ENCODE assay signal across 27 cellular contexts in genomic region chr3:143604402-143604801, GRCh38.
DNase-seq lines count a peak whose midpoint lies in the region; ATAC-seq, FAIRE-seq and TF ChIP-seq lines count a peak whose summit lies in the region.
"Had no signal": no experiment of that assay in that cellular context is flagged by ENCODE, and none has a peak within 500 bp of the region (broad histone marks: within the 10 kb centered on the region; RNA-seq: fewer than 3 reads in every experiment).

No MANE protein-coding gene starts in this region.

- no peaks in the 10 kb centered on the region for H3K4me1 Mint-ChIP-seq in activated T-helper 17 cell treated with anti-CD3 and anti-CD28 coated beads, Interleukin-2, amount 50 U/mL, for 72 hours
- H3K4me1 Mint-ChIP-seq: stimulated activated effector memory CD8-positive, alpha-beta T cell treated with anti-CD3 and anti-CD28 coated beads, Interleukin-12 subunit alpha, Interleukin-12 subunit beta, amount 100 ng/mL, for 72 hours had no signal

- TF ChIP-seq POLR2A in GM12892 (IDR thresholded peaks at IDR 0.05; ENCODE audit: low read depth, low read length) (no peak), K562 (conservative IDR thresholded peaks at IDR 0.05) (no peak)

- H2AFZ ChIP-seq in K562 (ENCODE audit: low read depth, low read length): peak overlapping the region; percentile 12; the same call in 1 of the 2 replicates
- H2AFZ ChIP-seq: GM23248 had no signal

- no peak overlapping the region for H3K4me2 ChIP-seq in K562 (ENCODE audit: insufficient read depth, low read length)

- peak; percentile 66 for FAIRE-seq in GM12892 (lab: Jason Lieb, UNC)
- no peak for FAIRE-seq in K562 (lab: Jason Lieb, UNC)
- FAIRE-seq: D721Med had no signal

- POLR2A ChIA-PET in K562 (lab: Yijun Ruan, JAX): no interaction called here

- no peaks in the 10 kb centered on the region for H3K36me3 Mint-ChIP-seq in activated T-helper 17 cell treated with anti-CD3 and anti-CD28 coated beads, Interleukin-2, amount 50 U/mL, for 72 hours (ENCODE audit: low read depth)
- H3K36me3 Mint-ChIP-seq: stimulated activated effector memory CD8-positive, alpha-beta T cell treated with anti-CD3 and anti-CD28 coated beads, Interleukin-12 subunit alpha, Interleukin-12 subunit beta, amount 100 ng/mL, for 72 hours; WTC11 had no signal

- H4K20me1 ChIP-seq in K562 (replicated peaks; ENCODE audit: control insufficient read depth, insufficient read depth, low read length): no peaks in the 10 kb centered on the region

- no TSS peak for BruUV-seq in K562 (replicated peaks; lab: Mats Ljungman, UMichigan)

- no peaks in the 10 kb centered on the region for H3K9me3 ChIP-seq in K562 (replicated peaks; ENCODE audit: control insufficient read depth, insufficient read depth, low read depth, low read length)
- H3K9me3 ChIP-seq: gastroesophageal sphincter, neutrophil, psoas muscle, suprapubic skin, uterus had no signal

- DNase-seq in GM12892 (ENCODE audit: insufficient read length) (no peak), K562 (ENCODE audit: extremely low read depth in 1 of 4, low spot score in 3 of 4) (no peak), NCI-H2227 treated with DMSO at 0.1 percent for 48 hours (lab: John Stamatoyannopoulos, UW) (no peak)
- DNase-seq: activated CD4-positive, alpha-beta memory T cell treated with anti-CD3 and anti-CD28 coated beads for 36 hours; activated gamma-delta T cell; cortex of kidney; GM23248; islet precursor cell; NCI-H1105; NCI-H2029; NCI-H345; NCI-H82; psoas muscle; T1000; uterus had no signal

- H3K4me3 Mint-ChIP-seq in activated T-helper 17 cell treated with anti-CD3 and anti-CD28 coated beads, Interleukin-2, amount 50 U/mL, for 72 hours: no peak overlapping the region
- H3K4me3 Mint-ChIP-seq: activated CD4-positive, alpha-beta memory T cell treated with anti-CD3 and anti-CD28 coated beads for 36 hours; stimulated activated effector memory CD8-positive, alpha-beta T cell treated with anti-CD3 and anti-CD28 coated beads, Interleukin-12 subunit alpha, Interleukin-12 subunit beta, amount 100 ng/mL, for 72 hours; WTC11 had no signal

- CTCF ChIA-PET in K562 (lab: Yijun Ruan, JAX; ENCODE audit: low intra/inter-chr PET ratio): no interaction called here

- TF ChIP-seq RAD21 in K562 (CRISPR knock-in tag; conservative IDR thresholded peaks at IDR 0.05 in 1 of 2, IDR thresholded peaks at IDR 0.05 in 1 of 2): no peak

- TF ChIP-seq EP300 in K562 (IDR thresholded peaks at IDR 0.05; ENCODE audit: low read length): no peak

- intact Hi-C loops in K562 (cut with micrococcal nuclease): no loop called here

- WGBS in K562 (ENCODE audit: insufficient coverage, low coverage, missing lambda C conversion rate): 0% methylated on average over 1 of the region's 1 CpG

- TF ChIP-seq CTCF in K562 (IDR thresholded peaks at IDR 0.05 in 2 of 3, conservative IDR thresholded peaks at IDR 0.05 in 1 of 3; ENCODE audit: insufficient read depth in 2 of 3, low read depth in 1 of 3, low read length in 3 of 3): no peak

- no peaks in the 10 kb centered on the region for H3K36me3 ChIP-seq in K562 (ENCODE audit: control insufficient read depth, insufficient read depth, low read length)
- H3K36me3 ChIP-seq: gastroesophageal sphincter, neutrophil, suprapubic skin, uterus had no signal

- H3K9me3 Mint-ChIP-seq in activated T-helper 17 cell treated with anti-CD3 and anti-CD28 coated beads, Interleukin-2, amount 50 U/mL, for 72 hours: peaks cover 3% of the 10 kb centered on the region
- H3K9me3 Mint-ChIP-seq: activated CD4-positive, alpha-beta memory T cell treated with anti-CD3 and anti-CD28 coated beads for 36 hours; stimulated activated effector memory CD8-positive, alpha-beta T cell treated with anti-CD3 and anti-CD28 coated beads, Interleukin-12 subunit alpha, Interleukin-12 subunit beta, amount 100 ng/mL, for 72 hours had no signal

- no peaks in the 10 kb centered on the region for H3K9me1 ChIP-seq in K562 (ENCODE audit: control insufficient read depth, insufficient read depth, low read length)

- no peak overlapping the region for H3K27ac Mint-ChIP-seq in activated T-helper 17 cell treated with anti-CD3 and anti-CD28 coated beads, Interleukin-2, amount 50 U/mL, for 72 hours
- H3K27ac Mint-ChIP-seq: activated CD4-positive, alpha-beta memory T cell treated with anti-CD3 and anti-CD28 coated beads for 36 hours; stimulated activated effector memory CD8-positive, alpha-beta T cell treated with anti-CD3 and anti-CD28 coated beads, Interleukin-12 subunit alpha, Interleukin-12 subunit beta, amount 100 ng/mL, for 72 hours; WTC11 had no signal

- in situ Hi-C loops in K562 (cut with MboI): no loop called here

- no peak overlapping the region for H3K4me3 ChIP-seq in K562
- H3K4me3 ChIP-seq: gastroesophageal sphincter, GM23248, psoas muscle, suprapubic skin, uterus had no signal

- no peaks in the 10 kb centered on the region; a peak in 1 of 5 replicates for H3K27me3 ChIP-seq in K562 (ENCODE audit: control insufficient read depth in 2 of 2, insufficient read depth in 2 of 2, low read length in 2 of 2)
- H3K27me3 ChIP-seq: gastroesophageal sphincter, neutrophil, suprapubic skin, uterus had no signal

- no peaks in the 10 kb centered on the region for H3K27me3 Mint-ChIP-seq in activated T-helper 17 cell treated with anti-CD3 and anti-CD28 coated beads, Interleukin-2, amount 50 U/mL, for 72 hours
- H3K27me3 Mint-ChIP-seq: activated CD4-positive, alpha-beta memory T cell treated with anti-CD3 and anti-CD28 coated beads for 36 hours had no signal

- H3K27ac ChIP-seq in K562 (ENCODE audit: extremely low read depth, low read depth, low read length): no peak overlapping the region
- H3K27ac ChIP-seq: gastroesophageal sphincter, GM23248, neutrophil, psoas muscle, suprapubic skin, uterus had no signal

- ATAC-seq in GM19463 (IDR thresholded peaks at IDR 0.05; ENCODE audit: unreplicated experiment): peak; percentile 17
- peak; percentile 35 for ATAC-seq in HG02852 (IDR thresholded peaks at IDR 0.05; ENCODE audit: unreplicated experiment)
- no peak for ATAC-seq in K562
- ATAC-seq in HG03565 (IDR thresholded peaks at IDR 0.05; ENCODE audit: unreplicated experiment): no peak
- ATAC-seq in activated T-helper 17 cell treated with anti-CD3 and anti-CD28 coated beads, Interleukin-2, amount 50 U/mL, for 72 hours (replicated peaks): no peak
- ATAC-seq in GM21526 (IDR thresholded peaks at IDR 0.05; ENCODE audit: low FRiP score, unreplicated experiment): no peak
- ATAC-seq: gastroesophageal sphincter; psoas muscle; Right ventricle myocardium inferior; stimulated activated effector memory CD8-positive, alpha-beta T cell treated with anti-CD3 and anti-CD28 coated beads, Interleukin-12 subunit alpha, Interleukin-12 subunit beta, amount 100 ng/mL, for 72 hours; WTC11 had no signal

- no peaks in the 10 kb centered on the region for H3K4me1 ChIP-seq in K562 (replicated peaks in 1 of 2; ENCODE audit: control insufficient read depth in 2 of 2, insufficient read depth in 2 of 2, low read length in 2 of 2)
- H3K4me1 ChIP-seq: psoas muscle, suprapubic skin, uterus had no signal

- H3K79me2 ChIP-seq in K562 (ENCODE audit: control insufficient read depth, insufficient read depth, low read length): no peaks in the 10 kb centered on the region

- no peak overlapping the region for H3K9ac ChIP-seq in K562 (ENCODE audit: insufficient read depth in 1 of 2, low read depth in 2 of 2, low read length in 2 of 2)
- H3K9ac ChIP-seq: GM23248 had no signal

TF ChIP-seq in K562, 482 proteins besides CTCF, POLR2A, EP300 and RAD21 (continues in another document):
- TF ChIP-seq NKRF (IDR thresholded peaks at IDR 0.05; ENCODE audit: borderline replicate concordance) (no peak), ZC3H11A (IDR thresholded peaks at IDR 0.05; ENCODE audit: low read depth, low read length) (no peak), NR2F6 (CRISPR knock-in tag; IDR thresholded peaks at IDR 0.05) (no peak), HNRNPLL (IDR thresholded peaks at IDR 0.05; ENCODE audit: low read depth, low read length, poor library complexity, severe bottlenecking) (no peak), ETS2 (tag; IDR thresholded peaks at IDR 0.05; ENCODE audit: borderline replicate concordance, poor library complexity, severe bottlenecking) (no peak), ELK1 (CRISPR knock-in tag; IDR thresholded peaks at IDR 0.05) (no peak), SRSF1 (IDR thresholded peaks at IDR 0.05; ENCODE audit: low read depth, low read length) (no peak), PYGO2 (tag; IDR thresholded peaks at IDR 0.05) (no peak), ATF3 (IDR thresholded peaks at IDR 0.05) (no peak), ATF3 (CRISPR knock-in tag; conservative IDR thresholded peaks at IDR 0.05) (no peak), IRF2 (CRISPR knock-in tag; IDR thresholded peaks at IDR 0.05) (no peak)

Comparison
In these comparisons a context has a peak if more than half of its experiments do, and no peak if none do; other contexts are left out.
1. ATAC-seq: peak in GM19463 (single experiment) and HG02852 (single experiment); none in K562 (single experiment), HG03565 (single experiment), activated T-helper 17 cell treated with anti-CD3 and anti-CD28 coated beads, Interleukin-2, amount 50 U/mL, for 72 hours (single experiment) and GM21526 (single experiment).